6 cellular contexts compared by ENCODE assay signal in genomic region chr15:72020799-72021198, GRCh38.
"Had no signal": no experiment of that assay in that cellular context is flagged by ENCODE, and none has a peak within 500 bp of the region (broad histone marks: within the 10 kb centered on the region; RNA-seq: fewer than 3 reads in every experiment).

No MANE protein-coding gene starts in this region.

- H3K4me2 ChIP-seq: GM23338 had no signal

- H3K27ac ChIP-seq: HL-60 had no signal

- H3K4me3 ChIP-seq: GM23338 had no signal

- DNase-seq: H9, HCEC 1CT, KBM-7 had no signal

- H2AFZ ChIP-seq: GM23338 had no signal

- ATAC-seq: GM23338, HepG2 had no signal
